ENCODE assay signal across 9 cellular contexts in genomic region chr5:174581483-174581882, GRCh38.
DNase-seq lines count a peak whose midpoint lies in the region; ATAC-seq and TF ChIP-seq lines count a peak whose summit lies in the region.
"Had no signal": no experiment of that assay in that cellular context is flagged by ENCODE, and none has a peak within 500 bp of the region (broad histone marks: within the 10 kb centered on the region; RNA-seq: fewer than 3 reads in every experiment).

No MANE protein-coding gene starts in this region.

- TF ChIP-seq CTCF in DOHH2 (IDR thresholded peaks at IDR 0.05; ENCODE audit: low read depth, low read length, poor library complexity, severe bottlenecking) (peak; percentile 57), LNCAP (IDR thresholded peaks at IDR 0.05) (peak; percentile 38; the same call in 1 of the 2 replicates), astrocyte of the spinal cord (IDR thresholded peaks at IDR 0.05; ENCODE audit: low read depth, low read length) (peak; percentile 45), sigmoid colon (IDR thresholded peaks at IDR 0.05) (no peak)

- H3K36me3 ChIP-seq in DOHH2 (ENCODE audit: control insufficient read depth, low read length) (no peaks in the 10 kb centered on the region), sigmoid colon (no peaks in the 10 kb centered on the region)

- H3K4me3 Mint-ChIP-seq in activated CD4-positive, alpha-beta memory T cell treated with anti-CD3 and anti-CD28 coated beads, Interleukin-2, amount 10 ng/mL, durations not matched to agents 7 days and 5 days, result no peak overlapping the region

- H3K36me3 Mint-ChIP-seq in activated CD4-positive, alpha-beta memory T cell treated with anti-CD3 and anti-CD28 coated beads, Interleukin-2, amount 10 ng/mL, durations not matched to agents 7 days and 5 days (ENCODE audit: low read depth), result no peaks in the 10 kb centered on the region

- H3K27me3 ChIP-seq in DOHH2 (ENCODE audit: control insufficient read depth, low read length), result no peaks in the 10 kb centered on the region
- H3K27me3 ChIP-seq in sigmoid colon, result peaks cover 0 to 3% (median 0%) of the 10 kb centered on the region in 3 donors

- H3K9me3 ChIP-seq in DOHH2 (ENCODE audit: control insufficient read depth, insufficient read depth, low read length) (no peaks in the 10 kb centered on the region), sigmoid colon (peaks cover 0 to 4% (median 0%) of the 10 kb centered on the region in 4 donors)

- no peaks in the 10 kb centered on the region for H4K20me1 ChIP-seq in DOHH2 (ENCODE audit: control insufficient read depth, insufficient read depth, low read depth, low read length)

- H3K4me2 ChIP-seq in DOHH2 (ENCODE audit: low read length), result no peak overlapping the region

- H3K4me1 Mint-ChIP-seq in activated CD4-positive, alpha-beta memory T cell treated with anti-CD3 and anti-CD28 coated beads, Interleukin-2, amount 10 ng/mL, durations not matched to agents 7 days and 5 days, result no peaks in the 10 kb centered on the region

- intact Hi-C loops in sigmoid colon (cut with DNase I), result no loop called here

- H3F3A ChIP-seq in DOHH2 (ENCODE audit: control insufficient read depth, insufficient read depth), result no peaks in the 10 kb centered on the region

- no peaks in the 10 kb centered on the region for H3K79me2 ChIP-seq in DOHH2 (ENCODE audit: control insufficient read depth, low read length)

- H3K27me3 Mint-ChIP-seq in activated CD4-positive, alpha-beta memory T cell treated with anti-CD3 and anti-CD28 coated beads, Interleukin-2, amount 10 ng/mL, durations not matched to agents 7 days and 5 days, result no peaks in the 10 kb centered on the region

- no peak for ATAC-seq in HG03354 (IDR thresholded peaks at IDR 0.05; ENCODE audit: poor library complexity, severe bottlenecking, unreplicated experiment)
- ATAC-seq: left lobe of liver had no signal

- H3K4me3 ChIP-seq in DOHH2 (ENCODE audit: low read length) (no peak overlapping the region), astrocyte of the spinal cord (ENCODE audit: low read depth, low read length) (no peak overlapping the region), sigmoid colon (no peak overlapping the region)

- H3K27ac ChIP-seq in DOHH2 (ENCODE audit: low read depth, low read length), result no peak overlapping the region
- H3K27ac ChIP-seq in sigmoid colon, result no peak overlapping the region

- CTCF ChIA-PET in activated CD4-positive, alpha-beta memory T cell treated with anti-CD3 and anti-CD28 coated beads, Interleukin-2, amount 10 ng/mL, durations not matched to agents 7 days and 5 days (lab: Charles Lee), result no interaction called here

- no peak for DNase-seq in astrocyte of the spinal cord (ENCODE audit: low read depth, low spot score)
- peak; percentile 74 for DNase-seq in medulla oblongata (ENCODE audit: extremely low spot score)
- DNase-seq in stimulated activated CD4-positive, alpha-beta T cell treated with anti-CD3 and anti-CD28 coated beads, Interleukin-4, amount 100 ng/mL, for 4 hours, result no peak
- DNase-seq in activated CD4-positive, alpha-beta memory T cell treated with anti-CD3 and anti-CD28 coated beads, Interleukin-2, amount 10 ng/mL, durations not matched to agents 7 days and 5 days, result no peak
- DNase-seq in sigmoid colon, result no peak

- in situ Hi-C loops in astrocyte of the spinal cord (cut with HindIII; ENCODE audit: low sequenced_read_pairs), result no loop called here

- H3K4me1 ChIP-seq in DOHH2 (ENCODE audit: control insufficient read depth, low read length), result no peaks in the 10 kb centered on the region
- H3K4me1 ChIP-seq in sigmoid colon, result no peaks in the 10 kb centered on the region

- no peak overlapping the region for H3K27ac Mint-ChIP-seq in activated CD4-positive, alpha-beta memory T cell treated with anti-CD3 and anti-CD28 coated beads, Interleukin-2, amount 10 ng/mL, durations not matched to agents 7 days and 5 days

- peaks cover 6% of the 10 kb centered on the region for H3K9me3 Mint-ChIP-seq in activated CD4-positive, alpha-beta memory T cell treated with anti-CD3 and anti-CD28 coated beads, Interleukin-2, amount 10 ng/mL, durations not matched to agents 7 days and 5 days

- TF ChIP-seq POLR2A in sigmoid colon (IDR thresholded peaks at IDR 0.05), result no peak

- POLR2A ChIA-PET in activated CD4-positive, alpha-beta memory T cell treated with anti-CD3 and anti-CD28 coated beads, Interleukin-2, amount 10 ng/mL, durations not matched to agents 7 days and 5 days (lab: Charles Lee), result no interaction called here

- WGBS in sigmoid colon, 2 donors, result 5 to 9% methylated on average over 5 of the region's 5 CpGs

- TF ChIP-seq EP300 in sigmoid colon (IDR thresholded peaks at IDR 0.05), result no peak

- no peaks in the 10 kb centered on the region for H3K9me2 ChIP-seq in DOHH2 (replicated peaks; ENCODE audit: control insufficient read depth, low read length)

Comparison
In these comparisons a context has a peak if more than half of its experiments do, and no peak if none do; other contexts are left out.
1. CTCF ChIP-seq: peak in DOHH2 (single experiment), LNCAP (single experiment) and astrocyte of the spinal cord (single experiment); none in sigmoid colon (0 of 4).